In the genomic region with DNA sequence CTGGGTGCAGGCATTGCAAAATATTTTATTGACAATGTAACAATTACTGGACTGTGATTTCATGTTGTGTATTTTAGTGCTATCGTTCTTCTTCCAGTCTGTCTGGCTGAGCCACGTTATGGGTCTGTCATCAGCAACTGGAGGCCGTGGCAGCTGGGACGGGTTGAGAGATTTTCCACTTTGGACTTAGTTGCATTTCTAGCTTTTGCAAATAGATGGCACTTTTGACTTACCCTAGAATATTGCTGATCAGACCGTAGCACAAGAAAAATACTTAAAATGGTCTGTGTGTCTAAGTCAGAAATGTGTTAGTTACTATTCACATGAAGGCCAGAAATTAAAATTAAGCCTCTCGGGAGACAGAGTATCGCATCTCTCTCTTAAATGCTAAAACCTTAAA, we compare ENCODE assay signal across 11 cellular contexts.
DNase-seq lines count a peak whose midpoint lies in the region; ATAC-seq, FAIRE-seq and TF ChIP-seq lines count a peak whose summit lies in the region.
"Had no signal": no experiment of that assay in that cellular context is flagged by ENCODE, and none has a peak within 500 bp of the region (broad histone marks: within the 10 kb centered on the region; RNA-seq: fewer than 3 reads in every experiment).

No MANE protein-coding gene starts in this region.

- H3K4me1 Mint-ChIP-seq in Calu3 (ENCODE audit: low read depth, unreplicated experiment) = no peaks in the 10 kb centered on the region
- peaks cover 0 to 3% of the 10 kb centered on the region in 2 donors for H3K4me1 Mint-ChIP-seq in effector memory CD8-positive, alpha-beta T cell (ENCODE audit: low read depth in 2 of 2)
- H3K4me1 Mint-ChIP-seq: activated CD4-positive, alpha-beta memory T cell treated with anti-CD3 and anti-CD28 coated beads, Interleukin-2, amount 10 ng/mL, durations not matched to agents 7 days and 5 days had no signal

- no peak for TF ChIP-seq CTCF in Calu3 (IDR thresholded peaks at IDR 0.05; ENCODE audit: unreplicated experiment)

- FAIRE-seq in urothelium cell line (lab: Jason Lieb, UNC) = no peak

- intact Hi-C loops in Calu3 (cut with micrococcal nuclease; ENCODE audit: unreplicated experiment) = no loop called here

- in situ Hi-C loops in SK-MEL-5 (cut with HindIII; ENCODE audit: low pct_unique_long_range_greater_than_20kb, low sequenced_read_pairs) = no loop called here

- H3K27ac Mint-ChIP-seq in Calu3 (ENCODE audit: unreplicated experiment) = no peak overlapping the region
- H3K27ac Mint-ChIP-seq in effector memory CD8-positive, alpha-beta T cell = no peak overlapping the region
- H3K27ac Mint-ChIP-seq: activated CD4-positive, alpha-beta memory T cell treated with anti-CD3 and anti-CD28 coated beads, Interleukin-2, amount 10 ng/mL, durations not matched to agents 7 days and 5 days had no signal

- H3K27me3 Mint-ChIP-seq in Calu3 (ENCODE audit: unreplicated experiment) = peaks cover 12% of the 10 kb centered on the region
- peaks cover 37 to 68% of the 10 kb centered on the region in 2 donors for H3K27me3 Mint-ChIP-seq in effector memory CD8-positive, alpha-beta T cell

- ATAC-seq in effector memory CD8-positive, alpha-beta T cell (replicated peaks) = no peak
- ATAC-seq in HG03135 (IDR thresholded peaks at IDR 0.05; ENCODE audit: unreplicated experiment) = no peak

- CTCF ChIA-PET in Calu3 (lab: Charles Lee) = interaction anchor here (0.7 kb wide), 1 partner anchor 907 kb away, joined by 3 read pairs; no protein-coding TSS in a partner anchor

- no TSS peak for BruUV-seq in Calu3 (replicated peaks; lab: Mats Ljungman, UMichigan)

- DNase-seq in DMS153 (lab: John Stamatoyannopoulos, UW) (peak; percentile 52), NCI-H1092 (lab: John Stamatoyannopoulos, UW) (peak; percentile 46), SK-MEL-5 (ENCODE audit: low read depth, low spot score) (peak; percentile 51), left kidney (ENCODE audit: low read depth, low spot score) (peak; percentile 66), Calu3 (no peak), urothelium cell line (ENCODE audit: low spot score) (no peak)
- no peak for DNase-seq in effector memory CD8-positive, alpha-beta T cell
- DNase-seq: activated CD4-positive, alpha-beta memory T cell treated with anti-CD3 and anti-CD28 coated beads, Interleukin-2, amount 10 ng/mL, durations not matched to agents 7 days and 5 days; EL; kidney glomerular epithelial cell had no signal

- no peak overlapping the region for H3K4me3 Mint-ChIP-seq in Calu3 (ENCODE audit: low read depth, unreplicated experiment)
- H3K4me3 Mint-ChIP-seq in effector memory CD8-positive, alpha-beta T cell = no peak overlapping the region
- H3K4me3 Mint-ChIP-seq: activated CD4-positive, alpha-beta memory T cell treated with anti-CD3 and anti-CD28 coated beads, Interleukin-2, amount 10 ng/mL, durations not matched to agents 7 days and 5 days had no signal

- no peaks in the 10 kb centered on the region for H3K9me3 Mint-ChIP-seq in Calu3 (ENCODE audit: low read depth, unreplicated experiment)
- no peaks in the 10 kb centered on the region for H3K9me3 Mint-ChIP-seq in effector memory CD8-positive, alpha-beta T cell
- H3K9me3 Mint-ChIP-seq: activated CD4-positive, alpha-beta memory T cell treated with anti-CD3 and anti-CD28 coated beads, Interleukin-2, amount 10 ng/mL, durations not matched to agents 7 days and 5 days had no signal

- H3K36me3 Mint-ChIP-seq in Calu3 (ENCODE audit: insufficient read depth, unreplicated experiment) = no peaks in the 10 kb centered on the region
- H3K36me3 Mint-ChIP-seq in effector memory CD8-positive, alpha-beta T cell (ENCODE audit: insufficient read depth) = no peaks in the 10 kb centered on the region

Comparison
In these comparisons a context has a peak if more than half of its experiments do, and no peak if none do; other contexts are left out.
1. DNase-seq: peak in DMS153 (single experiment), NCI-H1092 (single experiment), SK-MEL-5 (single experiment) and left kidney (single experiment); none in Calu3 (single experiment), urothelium cell line (single experiment) and effector memory CD8-positive, alpha-beta T cell (0 of 3).